1 cellular context compared by ENCODE assay signal in genomic region chr4:169625886-169626285, GRCh38.
TF ChIP-seq lines count a peak whose summit lies in the region.

No MANE protein-coding gene starts in this region.

TF ChIP-seq in K562, 482 proteins besides CTCF, POLR2A, EP300 and RAD21 (continues in another document):
- peak; percentile 91 for TF ChIP-seq TEAD4 (IDR thresholded peaks at IDR 0.05; ENCODE audit: low read length)
- no peak for TF ChIP-seq TEAD4 (CRISPR knock-in tag; IDR thresholded peaks at IDR 0.05; ENCODE audit: borderline replicate concordance)
- no peak for TF ChIP-seq MECOM (CRISPR knock-in tag; IDR thresholded peaks at IDR 0.05)
- no peak for TF ChIP-seq ZNF695 (CRISPR knock-in tag; IDR thresholded peaks at IDR 0.05)
- TF ChIP-seq RCOR1 (IDR thresholded peaks at IDR 0.05; ENCODE audit: borderline replicate concordance in 1 of 2, low read depth in 2 of 2, low read length in 2 of 2), result peak; percentile 88 to 96
- no peak for TF ChIP-seq HEY1 (CRISPR knock-in tag; IDR thresholded peaks at IDR 0.05; ENCODE audit: borderline replicate concordance)
- 0 out of 2 replicates have a peak, but pooled peaks have one; percentile 13 for TF ChIP-seq HMBOX1 (IDR thresholded peaks at IDR 0.05)
- TF ChIP-seq POLR2AphosphoS5 (IDR thresholded peaks at IDR 0.05; ENCODE audit: control insufficient read depth, insufficient read depth, low read depth, low read length), result peak; percentile 76; the same call in 1 of the 2 replicates
- TF ChIP-seq PYGO2 (tag; IDR thresholded peaks at IDR 0.05), result no peak
- TF ChIP-seq HDAC2 (IDR thresholded peaks at IDR 0.05), result peak; percentile 75; the same call in 1 of the 2 replicates
- TF ChIP-seq JUN (IDR thresholded peaks at IDR 0.05; ENCODE audit: borderline replicate concordance, low read depth, low read length), result no peak
- TF ChIP-seq JUN (CRISPR knock-in tag; IDR thresholded peaks at IDR 0.05; ENCODE audit: borderline replicate concordance), result no peak
- peak; percentile 80 for TF ChIP-seq NCOR1 (IDR thresholded peaks at IDR 0.05)
- TF ChIP-seq MITF (IDR thresholded peaks at IDR 0.05), result no peak
- no peak for TF ChIP-seq NONO (IDR thresholded peaks at IDR 0.05; ENCODE audit: low read depth in 2 of 2, low read length in 1 of 2)
- TF ChIP-seq MAX (CRISPR knock-in tag; IDR thresholded peaks at IDR 0.05), result no peak
- TF ChIP-seq ZNF592 (IDR thresholded peaks at IDR 0.05), result no peak
- TF ChIP-seq TBL1XR1 (IDR thresholded peaks at IDR 0.05; ENCODE audit: low read length in 2 of 2), result peak; percentile 67 to 69; a peak in 3 of 4 replicates
- no peak for TF ChIP-seq FOXA1 (IDR thresholded peaks at IDR 0.05; ENCODE audit: borderline replicate concordance)
- TF ChIP-seq BDP1 (IDR thresholded peaks at IDR 0.05; ENCODE audit: insufficient read depth, insufficient read length), result no peak
- TF ChIP-seq NR2C1 (IDR thresholded peaks at IDR 0.05), result no peak
- TF ChIP-seq NR2C1 (tag; IDR thresholded peaks at IDR 0.05), result no peak
- no peak for TF ChIP-seq ZBTB34 (CRISPR knock-in tag; IDR thresholded peaks at IDR 0.05)
- no peak for TF ChIP-seq RUNX1 (IDR thresholded peaks at IDR 0.05; ENCODE audit: low read depth)
- peak; percentile 60 for TF ChIP-seq FOXM1 (IDR thresholded peaks at IDR 0.05; ENCODE audit: low read depth)
- no peak for TF ChIP-seq FOXM1 (CRISPR knock-in tag; IDR thresholded peaks at IDR 0.05; ENCODE audit: low read depth)
- peak; percentile 65; the same call in 1 of the 2 replicates for TF ChIP-seq STAT5A (IDR thresholded peaks at IDR 0.05; ENCODE audit: borderline replicate concordance, low read length)
- 0 out of 2 replicates have a peak, but pooled peaks have one; percentile 30 for TF ChIP-seq CGGBP1 (CRISPR knock-in tag; IDR thresholded peaks at IDR 0.05)
- no peak for TF ChIP-seq ZNF280B (CRISPR knock-in tag; IDR thresholded peaks at IDR 0.05)
- no peak for TF ChIP-seq RBM39 (optimal IDR thresholded peaks at IDR 0.05; ENCODE audit: low read depth, low read length)
- TF ChIP-seq ZNF740 (CRISPR knock-in tag; IDR thresholded peaks at IDR 0.05), result peak; percentile 44; the same call in 1 of the 2 replicates
- TF ChIP-seq ZNF740 (tag; IDR thresholded peaks at IDR 0.05), result peak in 1 of 2 experiments; percentile 73; a peak in 2 of 4 replicates
- peak; percentile 75 for TF ChIP-seq VEZF1 (CRISPR knock-in tag; IDR thresholded peaks at IDR 0.05)
- TF ChIP-seq ZC3H8 (IDR thresholded peaks at IDR 0.05), result no peak
- no peak for TF ChIP-seq GABPA (tag; conservative IDR thresholded peaks at IDR 0.05; ENCODE audit: low read depth)
- TF ChIP-seq SLC30A9 (CRISPR knock-in tag; IDR thresholded peaks at IDR 0.05), result no peak
- TF ChIP-seq TAL1 (IDR thresholded peaks at IDR 0.05), result peak; percentile 88
- peak in 1 of 2 experiments; percentile 83; a peak in 2 of 4 replicates for TF ChIP-seq HDAC1 (IDR thresholded peaks at IDR 0.05)
- TF ChIP-seq TCF15 (CRISPR knock-in tag; IDR thresholded peaks at IDR 0.05), result no peak
- TF ChIP-seq ZNF324 (CRISPR knock-in tag; IDR thresholded peaks at IDR 0.05), result no peak
- TF ChIP-seq MCM2 (IDR thresholded peaks at IDR 0.05; ENCODE audit: low read depth), result no peak
- no peak for TF ChIP-seq ZC3H4 (CRISPR knock-in tag; IDR thresholded peaks at IDR 0.05; ENCODE audit: borderline replicate concordance)
- peak; percentile 87 for TF ChIP-seq TCF3 (CRISPR knock-in tag; IDR thresholded peaks at IDR 0.05)
- TF ChIP-seq GABPB1 (CRISPR knock-in tag; IDR thresholded peaks at IDR 0.05), result no peak
- TF ChIP-seq ATF1 (CRISPR knock-in tag; IDR thresholded peaks at IDR 0.05), result no peak
- TF ChIP-seq ATF1 (tag; IDR thresholded peaks at IDR 0.05), result no peak
- peak; percentile 76 for TF ChIP-seq MTA2 (IDR thresholded peaks at IDR 0.05; ENCODE audit: low read depth)
- TF ChIP-seq RBM15 (IDR thresholded peaks at IDR 0.05; ENCODE audit: insufficient read depth, low read length), result no peak
- TF ChIP-seq NR2C2 (CRISPR knock-in tag; IDR thresholded peaks at IDR 0.05), result no peak
- no peak for TF ChIP-seq NR2C2 (tag; IDR thresholded peaks at IDR 0.05)
- no peak for TF ChIP-seq ZBTB7A (IDR thresholded peaks at IDR 0.05; ENCODE audit: borderline replicate concordance, control insufficient read depth, low read depth, low read length)
- no peak for TF ChIP-seq NFYB (IDR thresholded peaks at IDR 0.05; ENCODE audit: extremely low read depth, insufficient read length)
- TF ChIP-seq ETV1 (tag; conservative IDR thresholded peaks at IDR 0.05; ENCODE audit: low read depth), result peak; percentile 11; the same call in 1 of the 2 replicates
- TF ChIP-seq MXD1 (CRISPR knock-in tag; IDR thresholded peaks at IDR 0.05; ENCODE audit: borderline replicate concordance, poor library complexity, severe bottlenecking), result no peak
- TF ChIP-seq TRIM28 (IDR thresholded peaks at IDR 0.05), result no peak
- peak; percentile 33; the same call in 1 of the 2 replicates for TF ChIP-seq SMARCA4 (IDR thresholded peaks at IDR 0.05)
- no peak for TF ChIP-seq GABPB2 (CRISPR knock-in tag; conservative IDR thresholded peaks at IDR 0.05)
- no peak for TF ChIP-seq ZFP36 (IDR thresholded peaks at IDR 0.05; ENCODE audit: low read depth, low read length, partially characterized antibody)
- TF ChIP-seq GATA2 (CRISPR knock-in tag; IDR thresholded peaks at IDR 0.05), result peak; percentile 47; the same call in 1 of the 2 replicates
- TF ChIP-seq MED1 (CRISPR knock-in tag; IDR thresholded peaks at IDR 0.05; ENCODE audit: borderline replicate concordance), result no peak
